Comparison of ENCODE assay signal across 8 cellular contexts in genomic region chr2:22355816-22356433, GRCh38.
DNase-seq lines count a peak whose midpoint lies in the region; ATAC-seq, FAIRE-seq and TF ChIP-seq lines count a peak whose summit lies in the region.

No MANE protein-coding gene starts in this region.

- no peaks in the 10 kb centered on the region for H3K27me3 Mint-ChIP-seq in activated CD4-positive, alpha-beta T cell treated with anti-CD3 and anti-CD28 coated beads for 36 hours
- no peaks in the 10 kb centered on the region for H3K27me3 Mint-ChIP-seq in natural killer cell (ENCODE audit: low read depth in 2 of 2)

- no peak for DNase-seq in D721Med (ENCODE audit: insufficient read length, low spot score)
- peak; percentile 15 for DNase-seq in GM19240 (ENCODE audit: insufficient read length, low spot score)
- DNase-seq in HL-60 (ENCODE audit: low read depth in 1 of 2, low spot score in 1 of 2) = peak; percentile 2 to 16
- DNase-seq in activated CD4-positive, alpha-beta T cell treated with anti-CD3 and anti-CD28 coated beads for 36 hours = peak; percentile 65
- peak; percentile 16 for DNase-seq in epithelial cell of esophagus (ENCODE audit: low read depth)
- DNase-seq in natural killer cell = no peak
- DNase-seq in transverse colon = peak; percentile 54
- DNase-seq in NCI-H2107 treated with DMSO at 0.1 percent for 48 hours (lab: John Stamatoyannopoulos, UW; ENCODE audit: unreplicated experiment) = no peak

- CTCF ChIA-PET in activated CD4-positive, alpha-beta T cell treated with anti-CD3 and anti-CD28 coated beads for 36 hours (lab: Charles Lee) = interaction anchor here (0.8 to 2.6 kb wide), 4 partner anchors 9 to 165 kb away, joined by 3 to 8 read pairs (median 4); no protein-coding TSS in a partner anchor

- H3K4me1 Mint-ChIP-seq in activated CD4-positive, alpha-beta T cell treated with anti-CD3 and anti-CD28 coated beads for 36 hours = no peaks in the 10 kb centered on the region
- H3K4me1 Mint-ChIP-seq in natural killer cell = no peaks in the 10 kb centered on the region

- H3K4me1 ChIP-seq in transverse colon = no peaks in the 10 kb centered on the region

- H3K27me3 ChIP-seq in HL-60 (ENCODE audit: insufficient read depth, poor library complexity, severe bottlenecking) (no peaks in the 10 kb centered on the region), transverse colon (no peaks in the 10 kb centered on the region)

- H3K27ac ChIP-seq in HL-60 (replicated peaks) (no peak overlapping the region), transverse colon (no peak overlapping the region)

- no peak for TF ChIP-seq EP300 in transverse colon (IDR thresholded peaks at IDR 0.05; ENCODE audit: low read depth)

- FAIRE-seq in D721Med (lab: Jason Lieb, UNC) = peak; percentile 21

- POLR2A ChIA-PET in activated CD4-positive, alpha-beta T cell treated with anti-CD3 and anti-CD28 coated beads for 36 hours (lab: Charles Lee) = interaction anchor here (0.7 kb wide), 1 partner anchor 37 kb away, joined by 3 read pairs; no protein-coding TSS in a partner anchor

- WGBS in transverse colon (ENCODE audit: low coverage in 1 of 2), 2 donors = 55 to 58% methylated on average over 3 to 4 of the region's 4 CpGs

- no peaks in the 10 kb centered on the region for H3K36me3 Mint-ChIP-seq in activated CD4-positive, alpha-beta T cell treated with anti-CD3 and anti-CD28 coated beads for 36 hours (ENCODE audit: low read depth)
- H3K36me3 Mint-ChIP-seq in natural killer cell = no peaks in the 10 kb centered on the region

- no peak for ATAC-seq in activated CD4-positive, alpha-beta T cell treated with anti-CD3 and anti-CD28 coated beads for 36 hours
- ATAC-seq in natural killer cell = no peak

- no peak for TF ChIP-seq POLR2A in transverse colon (IDR thresholded peaks at IDR 0.05)

- in situ Hi-C loops in transverse colon (cut with MboI; ENCODE audit: low pct_ligation_motif_present in 1 of 4, low pct_unique_long_range_greater_than_20kb in 1 of 4, low sequenced_read_pairs in 3 of 4) = loop anchor here in 2 of 4 donors (25.0 kb wide), 1 partner anchor 981 kb away; no protein-coding TSS in a partner anchor

- intact Hi-C loops in activated CD4-positive, alpha-beta T cell treated with anti-CD3 and anti-CD28 coated beads for 36 hours (cut with DNase I, micrococcal nuclease) = loop anchor here in 1 of 2 experiments (5.0 kb wide), 1 partner anchor 1314 kb away; the partner anchor contains the start of gene APOB
- intact Hi-C loops in natural killer cell (cut with micrococcal nuclease) (no loop called here), transverse colon (cut with DNase I; ENCODE audit: low total_unique reads) (no loop called here)

- TF ChIP-seq CTCF in D721Med (IDR thresholded peaks at IDR 0.05; ENCODE audit: insufficient read depth, missing control alignments) (peak; percentile 71), HL-60 (IDR thresholded peaks at IDR 0.05; ENCODE audit: insufficient read depth, low read length) (peak; percentile 65), epithelial cell of esophagus (IDR thresholded peaks at IDR 0.05; ENCODE audit: insufficient read depth, low read depth, low read length, missing control alignments) (peak; percentile 68), natural killer cell (IDR thresholded peaks at IDR 0.05) (peak; percentile 50), transverse colon (IDR thresholded peaks at IDR 0.05) (peak; percentile 58 to 92 (median 85))

- H3K9me3 Mint-ChIP-seq in activated CD4-positive, alpha-beta T cell treated with anti-CD3 and anti-CD28 coated beads for 36 hours (ENCODE audit: low read depth) = no peaks in the 10 kb centered on the region
- peaks cover 2 to 4% of the 10 kb centered on the region in 2 donors for H3K9me3 Mint-ChIP-seq in natural killer cell

- H3K4me3 ChIP-seq in HL-60 (replicated peaks; ENCODE audit: insufficient read depth, low read length) = no peak overlapping the region
- no peak overlapping the region for H3K4me3 ChIP-seq in epithelial cell of esophagus (ENCODE audit: low read length)
- no peak overlapping the region for H3K4me3 ChIP-seq in transverse colon

- no peak overlapping the region for H3K27ac Mint-ChIP-seq in activated CD4-positive, alpha-beta T cell treated with anti-CD3 and anti-CD28 coated beads for 36 hours
- H3K27ac Mint-ChIP-seq in natural killer cell = no peak overlapping the region

- H3K36me3 ChIP-seq in transverse colon = no peaks in the 10 kb centered on the region

- H3K9me3 ChIP-seq in transverse colon = no peaks in the 10 kb centered on the region

- no peak overlapping the region for H3K4me3 Mint-ChIP-seq in activated CD4-positive, alpha-beta T cell treated with anti-CD3 and anti-CD28 coated beads for 36 hours
- H3K4me3 Mint-ChIP-seq in natural killer cell = no peak overlapping the region

Comparison
In these comparisons a context has a peak if more than half of its experiments do, and no peak if none do; other contexts are left out.
1. DNase-seq: peak in GM19240 (single experiment), HL-60 (2 of 2), activated CD4-positive, alpha-beta T cell treated with anti-CD3 and anti-CD28 coated beads for 36 hours (single experiment), epithelial cell of esophagus (single experiment) and transverse colon (single experiment); none in D721Med (single experiment), natural killer cell (single experiment) and NCI-H2107 treated with DMSO at 0.1 percent for 48 hours (single experiment).
2. Peak in every context shown above with its lines, with median percentiles within 50 percentile points of each other: CTCF ChIP-seq.